8 cellular contexts compared by ENCODE assay signal in genomic region chr15:60591491-60592385, GRCh38.
DNase-seq lines count a peak whose midpoint lies in the region; ATAC-seq and TF ChIP-seq lines count a peak whose summit lies in the region.

No MANE protein-coding gene starts in this region.

- H3K4me1 Mint-ChIP-seq in immature natural killer cell, result peaks cover 48 to 62% of the 10 kb centered on the region in 2 donors

- H3K36me3 ChIP-seq in ACC112 (ENCODE audit: insufficient read depth, low read length), result no peaks in the 10 kb centered on the region
- no peaks in the 10 kb centered on the region for H3K36me3 ChIP-seq in SK-N-MC (ENCODE audit: insufficient read depth, low read length)
- no peaks in the 10 kb centered on the region for H3K36me3 ChIP-seq in brain microvascular endothelial cell (replicated peaks)
- H3K36me3 ChIP-seq in skeletal muscle satellite cell (ENCODE audit: insufficient read depth, low read length), result no peaks in the 10 kb centered on the region

- H3K27me3 ChIP-seq in ACC112 (ENCODE audit: insufficient read depth, low read length) (no peaks in the 10 kb centered on the region), brain microvascular endothelial cell (replicated peaks) (peaks cover 14% of the 10 kb centered on the region), skeletal muscle satellite cell (ENCODE audit: control insufficient read depth, insufficient read depth, low read length) (no peaks in the 10 kb centered on the region)

- no peaks in the 10 kb centered on the region for H3K9me3 Mint-ChIP-seq in immature natural killer cell

- peak overlapping the region; percentile 73 for H2AFZ ChIP-seq in ACC112 (ENCODE audit: low read length, unreplicated experiment)

- H3K27ac ChIP-seq in ACC112 (ENCODE audit: low read depth, low read length), result peak overlapping the region; percentile 59
- H3K27ac ChIP-seq in SK-N-MC, result no peak overlapping the region
- no peak overlapping the region for H3K27ac ChIP-seq in brain microvascular endothelial cell

- H3K4me3 Mint-ChIP-seq in immature natural killer cell, result peak overlapping the region; percentile 85 to 96 (median 92)

- no peak for DNase-seq in SK-N-MC (ENCODE audit: low read depth, low spot score)
- DNase-seq in brain microvascular endothelial cell, result no peak
- DNase-seq in immature natural killer cell, result peak; percentile 42 to 56 (median 55)
- DNase-seq in T1000 (lab: John Stamatoyannopoulos, UW), result no peak

- peak overlapping the region; percentile 86 to 97 (median 92) for H3K27ac Mint-ChIP-seq in immature natural killer cell

- peaks cover 9 to 23% (median 9%) of the 10 kb centered on the region in 3 donors for H3K27me3 Mint-ChIP-seq in immature natural killer cell (ENCODE audit: low read depth in 3 of 3)

- H3K36me3 Mint-ChIP-seq in immature natural killer cell, result peaks cover 0 to 4% (median 0%) of the 10 kb centered on the region in 3 donors

- H3K9me3 ChIP-seq in SK-N-MC (ENCODE audit: low read depth, low read length) (no peaks in the 10 kb centered on the region), skeletal muscle satellite cell (replicated peaks; ENCODE audit: low read length) (no peaks in the 10 kb centered on the region)

- peaks cover 37% of the 10 kb centered on the region for H3K79me2 ChIP-seq in ACC112 (ENCODE audit: control insufficient read depth, insufficient read depth, low read length, unreplicated experiment)

- ATAC-seq in GM18519 (IDR thresholded peaks at IDR 0.05; ENCODE audit: low FRiP score, unreplicated experiment) (peak; percentile 4), HG02981 (IDR thresholded peaks at IDR 0.05; ENCODE audit: unreplicated experiment) (peak; percentile 26)

- H3K9ac ChIP-seq in SK-N-MC (ENCODE audit: insufficient read length), result no peak overlapping the region
- peak overlapping the region; percentile 81 for H3K9ac ChIP-seq in skeletal muscle satellite cell (ENCODE audit: low read depth, low read length)

- peak; percentile 21 for TF ChIP-seq CTCF in brain microvascular endothelial cell (IDR thresholded peaks at IDR 0.05; ENCODE audit: low read depth, low read length, missing control alignments)

- in situ Hi-C loops in brain microvascular endothelial cell (cut with HindIII; ENCODE audit: low pct_ligation_motif_present, low sequenced_read_pairs), result no loop called here

- H3K4me3 ChIP-seq in ACC112 (ENCODE audit: low read depth, low read length) (peak overlapping the region; percentile 92), SK-N-MC (peak overlapping the region; percentile 74), brain microvascular endothelial cell (ENCODE audit: low read depth, low read length) (peak overlapping the region; percentile 54), skeletal muscle satellite cell (ENCODE audit: low read length) (peak overlapping the region; percentile 81)

- H3K4me2 ChIP-seq in skeletal muscle satellite cell (ENCODE audit: low read length), result peak overlapping the region; percentile 95

- peaks cover 23% of the 10 kb centered on the region for H3K4me1 ChIP-seq in ACC112 (ENCODE audit: control insufficient read depth, insufficient read depth, low read length, unreplicated experiment)
- peaks cover 10% of the 10 kb centered on the region for H3K4me1 ChIP-seq in skeletal muscle satellite cell (ENCODE audit: control insufficient read depth, insufficient read depth, low read length)

Comparison
In these comparisons a context has a peak if more than half of its experiments do, and no peak if none do; other contexts are left out.
1. DNase-seq: peak in immature natural killer cell (3 of 3); none in SK-N-MC (single experiment), brain microvascular endothelial cell (single experiment) and T1000 (single experiment).
2. Peak in every context shown above with its lines, with median percentiles within 50 percentile points of each other: H3K4me3 ChIP-seq.